In the genomic region with DNA sequence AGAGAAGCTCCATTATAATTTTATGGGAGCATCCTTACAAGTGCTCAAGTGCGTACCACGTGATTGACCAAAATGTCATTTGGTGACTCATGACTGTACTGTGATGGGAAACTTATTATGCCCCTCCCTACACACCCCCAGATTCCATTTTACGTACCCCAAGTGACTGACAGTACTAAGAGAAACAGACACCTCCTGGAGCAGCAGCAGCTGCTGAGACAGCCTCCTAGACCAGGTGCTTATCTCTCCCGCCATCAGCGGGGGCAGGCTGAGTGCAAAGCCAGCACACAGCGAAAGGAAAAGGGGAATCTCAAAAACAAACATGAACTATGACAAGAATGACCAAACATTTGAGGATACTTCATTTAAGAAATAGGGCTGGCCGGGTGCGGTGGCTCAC, we compare ENCODE assay signal across 18 cellular contexts. TPM values are rescaled to one million over a fixed set of nuclear protein-coding genes. Genes with fewer than 3 reads are reported as not detected.
DNase-seq lines count a peak whose midpoint lies in the region; ATAC-seq and TF ChIP-seq lines count a peak whose summit lies in the region.
"Had no signal": no experiment of that assay in that cellular context is flagged by ENCODE, and none has a peak within 500 bp of the region (broad histone marks: within the 10 kb centered on the region; RNA-seq: fewer than 3 reads in every experiment).

No MANE protein-coding gene starts in this region.

- H3F3A ChIP-seq in smooth muscle cell (ENCODE audit: low read depth): peaks cover 22% of the 10 kb centered on the region

- H3K79me2 ChIP-seq in smooth muscle cell (ENCODE audit: low read depth): peaks cover 1% of the 10 kb centered on the region

- H3K27ac Mint-ChIP-seq in activated naive CD8-positive, alpha-beta T cell treated with anti-CD3 and anti-CD28 coated beads, Interleukin-2, amount 50 U/mL, for 24 hours: no peak overlapping the region
- H3K27ac Mint-ChIP-seq in activated naive CD8-positive, alpha-beta T cell treated with anti-CD3 and anti-CD28 coated beads for 36 hours: no peak overlapping the region
- peak overlapping the region in 1 of 2 donors; percentile 92 for H3K27ac Mint-ChIP-seq in effector memory CD8-positive, alpha-beta T cell
- H3K27ac Mint-ChIP-seq: HFFc6 had no signal

- H3K36me3 Mint-ChIP-seq in activated naive CD8-positive, alpha-beta T cell treated with anti-CD3 and anti-CD28 coated beads, Interleukin-2, amount 50 U/mL, for 24 hours (ENCODE audit: low read depth): no peaks in the 10 kb centered on the region
- no peaks in the 10 kb centered on the region for H3K36me3 Mint-ChIP-seq in activated naive CD8-positive, alpha-beta T cell treated with anti-CD3 and anti-CD28 coated beads for 36 hours
- H3K36me3 Mint-ChIP-seq in effector memory CD8-positive, alpha-beta T cell (ENCODE audit: insufficient read depth): peaks cover 12% of the 10 kb centered on the region

- TF ChIP-seq CTCF in smooth muscle cell (IDR thresholded peaks at IDR 0.05; ENCODE audit: borderline replicate concordance, insufficient read depth, poor library complexity, severe bottlenecking): no peak
- TF ChIP-seq CTCF in foreskin keratinocyte (conservative IDR thresholded peaks at IDR 0.05): no peak

- H3K4me3 Mint-ChIP-seq in activated naive CD8-positive, alpha-beta T cell treated with anti-CD3 and anti-CD28 coated beads, Interleukin-2, amount 50 U/mL, for 24 hours: no peak overlapping the region
- no peak overlapping the region for H3K4me3 Mint-ChIP-seq in activated naive CD8-positive, alpha-beta T cell treated with anti-CD3 and anti-CD28 coated beads for 36 hours
- peak overlapping the region in 1 of 2 donors; percentile 76 for H3K4me3 Mint-ChIP-seq in effector memory CD8-positive, alpha-beta T cell
- H3K4me3 Mint-ChIP-seq: HFFc6 had no signal

- H3K27me3 Mint-ChIP-seq in activated naive CD8-positive, alpha-beta T cell treated with anti-CD3 and anti-CD28 coated beads, Interleukin-2, amount 50 U/mL, for 24 hours: peaks cover 18% of the 10 kb centered on the region
- peaks cover 23% of the 10 kb centered on the region for H3K27me3 Mint-ChIP-seq in activated naive CD8-positive, alpha-beta T cell treated with anti-CD3 and anti-CD28 coated beads for 36 hours
- H3K27me3 Mint-ChIP-seq in effector memory CD8-positive, alpha-beta T cell: peaks cover under 1 to 2% of the 10 kb centered on the region in 2 donors

- no peak overlapping the region for H3K4me2 ChIP-seq in smooth muscle cell

- H3K9ac ChIP-seq in smooth muscle cell (ENCODE audit: low read depth): no peak overlapping the region

- WGBS in smooth muscle cell (ENCODE audit: low lambda C conversion rate): 78% methylated on average over 8 of the region's 8 CpGs

- no peaks in the 10 kb centered on the region for H3K9me3 ChIP-seq in smooth muscle cell (replicated peaks; ENCODE audit: low read depth)

- H3K4me1 ChIP-seq in smooth muscle cell (ENCODE audit: low read depth) (peaks cover 20% of the 10 kb centered on the region), foreskin keratinocyte (no peaks in the 10 kb centered on the region)

- no peaks in the 10 kb centered on the region for H4K20me1 ChIP-seq in smooth muscle cell (ENCODE audit: low read depth)

- no peak for DNase-seq in activated naive CD8-positive, alpha-beta T cell treated with anti-CD3 and anti-CD28 coated beads, Interleukin-2, amount 50 U/mL, for 24 hours
- no peak for DNase-seq in activated naive CD8-positive, alpha-beta T cell treated with anti-CD3 and anti-CD28 coated beads for 36 hours
- DNase-seq in SW480 (ENCODE audit: low spot score) (peak; percentile 6), smooth muscle cell (lab: John Stamatoyannopoulos, UW; ENCODE audit: unreplicated experiment) (no peak), foreskin keratinocyte (no peak)
- DNase-seq in effector memory CD8-positive, alpha-beta T cell: no peak
- DNase-seq: ACHN, AML-193, HFFc6, MM.1S, NCI-H1105, NCI-H187 treated with DMSO at 0.1 percent for 48 hours, NCI-H510A, NCI-H774, RPMI8226, SIG-M5 had no signal

- peak; percentile 23 for ATAC-seq in activated naive CD8-positive, alpha-beta T cell treated with anti-CD3 and anti-CD28 coated beads, Interleukin-2, amount 50 U/mL, for 24 hours
- ATAC-seq in effector memory CD8-positive, alpha-beta T cell (replicated peaks): peak; percentile 41
- ATAC-seq in GM21786 (IDR thresholded peaks at IDR 0.05; ENCODE audit: unreplicated experiment) (no peak), HG03095 (IDR thresholded peaks at IDR 0.05; ENCODE audit: unreplicated experiment) (no peak), foreskin keratinocyte (no peak)

- no peaks in the 10 kb centered on the region for H3K36me3 ChIP-seq in smooth muscle cell (ENCODE audit: low read depth)

- no peaks in the 10 kb centered on the region for H3K4me1 Mint-ChIP-seq in activated naive CD8-positive, alpha-beta T cell treated with anti-CD3 and anti-CD28 coated beads, Interleukin-2, amount 50 U/mL, for 24 hours
- H3K4me1 Mint-ChIP-seq in activated naive CD8-positive, alpha-beta T cell treated with anti-CD3 and anti-CD28 coated beads for 36 hours: no peaks in the 10 kb centered on the region
- peaks cover 0 to 27% of the 10 kb centered on the region in 2 donors for H3K4me1 Mint-ChIP-seq in effector memory CD8-positive, alpha-beta T cell (ENCODE audit: low read depth in 2 of 2)

- H3K9me3 Mint-ChIP-seq in activated naive CD8-positive, alpha-beta T cell treated with anti-CD3 and anti-CD28 coated beads, Interleukin-2, amount 50 U/mL, for 24 hours: no peaks in the 10 kb centered on the region
- H3K9me3 Mint-ChIP-seq in activated naive CD8-positive, alpha-beta T cell treated with anti-CD3 and anti-CD28 coated beads for 36 hours: peaks cover 2% of the 10 kb centered on the region
- peaks cover 7 to 8% of the 10 kb centered on the region in 2 donors for H3K9me3 Mint-ChIP-seq in effector memory CD8-positive, alpha-beta T cell
- H3K9me3 Mint-ChIP-seq: HFFc6 had no signal

- no peak overlapping the region for H3K4me3 ChIP-seq in smooth muscle cell

- H3K27ac ChIP-seq in smooth muscle cell (ENCODE audit: low read depth) (peak overlapping the region; percentile 91), foreskin keratinocyte (no peak overlapping the region)

- H3K27me3 ChIP-seq in smooth muscle cell (ENCODE audit: low read depth) (no peaks in the 10 kb centered on the region), foreskin keratinocyte (peaks cover 31% of the 10 kb centered on the region)

- H2AFZ ChIP-seq in smooth muscle cell (ENCODE audit: low read depth): no peak overlapping the region

RNA-seq across cellular contexts. Expression of a gene that starts 4.2 kb away (rescaled TPM):
- under 1 TPM in 1 of 2 experiments, not detected in 1; 0.08 TPM for total RNA-seq in activated naive CD8-positive, alpha-beta T cell treated with anti-CD3 and anti-CD28 coated beads for 36 hours
- total RNA-seq in smooth muscle cell: 54.3 and 61.6 TPM in 2 replicates
- polyA plus RNA-seq in smooth muscle cell: 32.8 and 40.0 TPM in 2 replicates
- total RNA-seq in foreskin keratinocyte: 0.04 and 0.07 TPM in 2 replicates
- 0.04 TPM in 1 of 2 replicates, not detected in the other for polyA plus RNA-seq in foreskin keratinocyte

Comparison
In these comparisons a context has a peak if more than half of its experiments do, and no peak if none do; other contexts are left out.
1. ATAC-seq: peak in activated naive CD8-positive, alpha-beta T cell treated with anti-CD3 and anti-CD28 coated beads, Interleukin-2, amount 50 U/mL, for 24 hours (single experiment) and effector memory CD8-positive, alpha-beta T cell (single experiment); none in GM21786 (single experiment), HG03095 (single experiment) and foreskin keratinocyte (single experiment).
2. RNA of a gene that starts 4.2 kb away (total RNA-seq): 54.3 to 61.6 TPM in smooth muscle cell; 0.08 TPM in activated naive CD8-positive, alpha-beta T cell treated with anti-CD3 and anti-CD28 coated beads for 36 hours and 0.04 to 0.07 TPM in foreskin keratinocyte; every median in the first group is over 10 times any median in the second.